28 cellular contexts compared by ENCODE assay signal in genomic region chr3:73284432-73284831, GRCh38.
DNase-seq lines count a peak whose midpoint lies in the region; ATAC-seq and FAIRE-seq lines count a peak whose summit lies in the region.
"Had no signal": no experiment of that assay in that cellular context is flagged by ENCODE, and none has a peak within 500 bp of the region (broad histone marks: within the 10 kb centered on the region; RNA-seq: fewer than 3 reads in every experiment).

No MANE protein-coding gene starts in this region.

- H3K36me3 ChIP-seq in mesendoderm (ENCODE audit: control insufficient read depth, insufficient read depth, low read length), result no peaks in the 10 kb centered on the region
- H3K36me3 ChIP-seq: BLaER1, Peyer's patch had no signal

- ATAC-seq in HG03045 (IDR thresholded peaks at IDR 0.05; ENCODE audit: unreplicated experiment), result no peak
- ATAC-seq: GM12878, SK-N-SH treated with all-trans-retinoic acid at 6 μM for 48 hours had no signal

- H3K79me1 ChIP-seq in mesendoderm (ENCODE audit: low read length), result no peaks in the 10 kb centered on the region

- no peak overlapping the region for H3K56ac ChIP-seq in mesendoderm (ENCODE audit: low read length)

- DNase-seq in NCI-H1105 treated with DMSO at 0.1 percent for 48 hours (lab: John Stamatoyannopoulos, UW), result peak; percentile 2
- no peak for DNase-seq in NCI-H1105 (lab: John Stamatoyannopoulos, UW)
- DNase-seq in NCI-H69 (lab: John Stamatoyannopoulos, UW), result peak; percentile 85
- DNase-seq in superior temporal gyrus (ENCODE audit: extremely low spot score), result peak; percentile 24
- DNase-seq in cerebellar cortex (ENCODE audit: low spot score), result no peak
- DNase-seq in mesendoderm, result no peak
- DNase-seq: ACHN; Caco-2; CD4-positive, alpha-beta T cell; DMS 273 treated with DMSO at 0.1 percent for 48 hours; DND-41; GM23248; H9; HFFc6; IMR-90; NCI-H1436; NCI-H187 treated with DMSO at 0.1 percent for 48 hours; NCI-H2171 treated with DMSO at 0.1 percent for 48 hours; NCI-H524 treated with DMSO at 0.1 percent for 48 hours; Peyer's patch had no signal

- H3K4me3 ChIP-seq in mesendoderm (ENCODE audit: low read length), result no peak overlapping the region
- H3K4me3 ChIP-seq: BLaER1, GM12878, GM23248, Peyer's patch had no signal

- no peak overlapping the region for H3K18ac ChIP-seq in mesendoderm (ENCODE audit: low read length)

- peak; percentile 30 for FAIRE-seq in islet of Langerhans (lab: Jason Lieb, UNC)
- FAIRE-seq: GM12878, HTR-8/SVneo had no signal

- H2AK5ac ChIP-seq in mesendoderm (ENCODE audit: low read length), result no peak overlapping the region

- no peak overlapping the region for H2BK5ac ChIP-seq in mesendoderm (ENCODE audit: low read length)

- no peak overlapping the region for H3K4me2 ChIP-seq in mesendoderm (ENCODE audit: low read length)
- H3K4me2 ChIP-seq: BLaER1, KMS-11 had no signal

- no peaks in the 10 kb centered on the region for H3K27me3 ChIP-seq in mesendoderm (ENCODE audit: insufficient read depth, low read length, poor library complexity)
- H3K27me3 ChIP-seq: BLaER1, Peyer's patch had no signal

- no peak overlapping the region for H3K27ac ChIP-seq in mesendoderm (ENCODE audit: low read depth, low read length)
- H3K27ac ChIP-seq: 22Rv1, BLaER1, GM23248, KMS-11, Peyer's patch had no signal

- no peak overlapping the region for H4K8ac ChIP-seq in mesendoderm (ENCODE audit: low read depth, low read length)

- H3K4ac ChIP-seq in mesendoderm (ENCODE audit: low read depth, low read length), result no peak overlapping the region

- H3K4me1 ChIP-seq in mesendoderm (ENCODE audit: control insufficient read depth, low read depth, low read length), result no peaks in the 10 kb centered on the region
- H3K4me1 ChIP-seq: BLaER1, Caco-2, Peyer's patch had no signal

- no peak overlapping the region for H2BK120ac ChIP-seq in mesendoderm (ENCODE audit: low read depth, low read length)

- H4K5ac ChIP-seq in mesendoderm (ENCODE audit: low read length), result no peak overlapping the region

- no peak overlapping the region for H3K9ac ChIP-seq in mesendoderm (ENCODE audit: low read length)
- H3K9ac ChIP-seq: BLaER1, GM23248, KMS-11 had no signal

- no peak overlapping the region for H3K23ac ChIP-seq in mesendoderm (ENCODE audit: low read length)

- H2BK15ac ChIP-seq in mesendoderm (replicated peaks; ENCODE audit: low read depth), result no peak overlapping the region

- WGBS in mesendoderm (ENCODE audit: extremely low coverage, insufficient coverage, low lambda C conversion rate), result 100% methylated on average over 3 of the region's 9 CpGs

- H3K79me2 ChIP-seq in mesendoderm (ENCODE audit: control insufficient read depth, insufficient read depth, low read length), result no peaks in the 10 kb centered on the region

Comparison
In these comparisons a context has a peak if more than half of its experiments do, and no peak if none do; other contexts are left out.
1. DNase-seq: peak in NCI-H1105 treated with DMSO at 0.1 percent for 48 hours (single experiment), NCI-H69 (single experiment) and superior temporal gyrus (single experiment); none in NCI-H1105 (single experiment), cerebellar cortex (single experiment) and mesendoderm (single experiment).